9 cellular contexts compared by ENCODE assay signal in genomic region chr2:235551965-235552364, GRCh38. TPM values are rescaled to one million over a fixed set of nuclear protein-coding genes. Genes with fewer than 3 reads are reported as not detected.
DNase-seq lines count a peak whose midpoint lies in the region; ATAC-seq, FAIRE-seq and TF ChIP-seq lines count a peak whose summit lies in the region.
"Had no signal": no experiment of that assay in that cellular context is flagged by ENCODE, and none has a peak within 500 bp of the region (broad histone marks: within the 10 kb centered on the region; RNA-seq: fewer than 3 reads in every experiment).

No MANE protein-coding gene starts in this region.

- DNase-seq in A549 (ENCODE audit: low read depth in 1 of 2, low spot score in 1 of 2) (peak; percentile 70 to 78), OCI-M1 (lab: John Stamatoyannopoulos, UW) (peak; percentile 54), epithelial cell of esophagus (ENCODE audit: low read depth) (peak; percentile 34), mucosa of gallbladder (ENCODE audit: low spot score) (peak; percentile 57), T-helper 1 cell (no peak)

- 28% methylated on average over 8 of the region's 8 CpGs for WGBS in A549 (ENCODE audit: missing lambda C conversion rate)

- FAIRE-seq in A549 (lab: Jason Lieb, UNC), result no peak
- FAIRE-seq: colon had no signal

- ATAC-seq in A549 (peak; percentile 96 to 97), HG02678 (IDR thresholded peaks at IDR 0.05; ENCODE audit: unreplicated experiment) (no peak), GM18870 (IDR thresholded peaks at IDR 0.05; ENCODE audit: unreplicated experiment) (no peak)

- POLR2A ChIA-PET in A549 (lab: Yijun Ruan, JAX), result no interaction called here

- H3K4me1 ChIP-seq in A549, result peaks cover 27% of the 10 kb centered on the region

- H3K4me3 ChIP-seq in A549 (no peak overlapping the region), epithelial cell of esophagus (ENCODE audit: low read length) (no peak overlapping the region)

- peak; percentile 63 for TF ChIP-seq CTCF in A549 (IDR thresholded peaks at IDR 0.05)
- peak; percentile 29; the same call in 1 of the 2 replicates for TF ChIP-seq CTCF in GM12874 (IDR thresholded peaks at IDR 0.05; ENCODE audit: insufficient read depth, low read depth, low read length)
- peak; percentile 48 for TF ChIP-seq CTCF in epithelial cell of esophagus (IDR thresholded peaks at IDR 0.05; ENCODE audit: insufficient read depth, low read depth, low read length, missing control alignments)

- TF ChIP-seq RAD21 in A549 (conservative IDR thresholded peaks at IDR 0.05 in 1 of 2, IDR thresholded peaks at IDR 0.05 in 1 of 2), result peak; percentile 62 to 71

- no peak for TF ChIP-seq POLR2A in A549 (IDR thresholded peaks at IDR 0.05; ENCODE audit: low read length)

- TF ChIP-seq EP300 in A549 (IDR thresholded peaks at IDR 0.05), result no peak

- H3K4me2 ChIP-seq in A549, result peak overlapping the region; percentile 29; the same call in 1 of the 3 replicates

- CTCF ChIA-PET in A549 (lab: Yijun Ruan, JAX), result interaction anchor here (0.5 to 2.4 kb wide), 33 partner anchors 9 to 1014 kb away, joined by 3 to 21 read pairs (median 4); partner anchors contain the start of gene AGAP1

- no peaks in the 10 kb centered on the region for H3K9me3 ChIP-seq in A549

- peak overlapping the region in 1 of 2 experiments; percentile 43; a peak in 1 of 6 replicates for H3K27ac ChIP-seq in A549

TF ChIP-seq in A549, 52 proteins besides CTCF, POLR2A, EP300 and RAD21:
- no peak for TF ChIP-seq BHLHE40 (IDR thresholded peaks at IDR 0.05; ENCODE audit: low read depth, low read length)
- TF ChIP-seq CBX8 (IDR thresholded peaks at IDR 0.05), result no peak
- no peak for TF ChIP-seq NR3C1 (IDR thresholded peaks at IDR 0.05)
- no peak for TF ChIP-seq REST (IDR thresholded peaks at IDR 0.05)
- TF ChIP-seq, protein P1, sequence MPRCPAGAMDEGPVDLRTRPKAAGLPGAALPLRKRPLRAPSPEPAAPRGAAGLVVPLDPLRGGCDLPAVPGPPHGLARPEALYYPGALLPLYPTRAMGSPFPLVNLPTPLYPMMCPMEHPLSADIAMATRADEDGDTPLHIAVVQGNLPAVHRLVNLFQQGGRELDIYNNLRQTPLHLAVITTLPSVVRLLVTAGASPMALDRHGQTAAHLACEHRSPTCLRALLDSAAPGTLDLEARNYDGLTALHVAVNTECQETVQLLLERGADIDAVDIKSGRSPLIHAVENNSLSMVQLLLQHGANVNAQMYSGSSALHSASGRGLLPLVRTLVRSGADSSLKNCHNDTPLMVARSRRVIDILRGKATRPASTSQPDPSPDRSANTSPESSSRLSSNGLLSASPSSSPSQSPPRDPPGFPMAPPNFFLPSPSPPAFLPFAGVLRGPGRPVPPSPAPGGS (IDR thresholded peaks at IDR 0.05), result no peak
- no peak for TF ChIP-seq JUN (IDR thresholded peaks at IDR 0.05)
- TF ChIP-seq SMC3 (IDR thresholded peaks at IDR 0.05), result peak; percentile 81
- TF ChIP-seq POLR2AphosphoS2 (conservative IDR thresholded peaks at IDR 0.05; ENCODE audit: low read length), result no peak
- TF ChIP-seq ZFP36 (IDR thresholded peaks at IDR 0.05; ENCODE audit: borderline replicate concordance, partially characterized antibody), result no peak
TF ChIP-seq in A549: peak in this region for 1.

RNA-seq across cellular contexts. Expression of gene AGAP1, which starts 58.1 kb away (rescaled TPM):
- polyA plus RNA-seq in A549 (2011; rRNA removed) (21.9 and 23.9 TPM in 2 replicates), A549 (2017; fragmentation: RNase III; extraction: RNeasy Plus Mini Kit Qiagen cat#74134 plus additional on column Dnase treatment) (19.4 to 20.6 TPM (median 20.2 TPM) in 3 replicates)
- polyA plus RNA-seq in A549 (2012; cell fraction: cytosol; rRNA removed), result 25.5 and 30.7 TPM in 2 replicates
- 19.2 and 25.0 TPM in 2 replicates for polyA plus RNA-seq in A549 (2012; cell fraction: nucleus; rRNA removed)
- 52.7 and 67.8 TPM in 2 replicates for polyA minus RNA-seq in A549 (2011; rRNA and poly(A)+ RNA removed)
- 44.7 TPM for total RNA-seq in mucosa of gallbladder

Comparison
In these comparisons a context has a peak if more than half of its experiments do, and no peak if none do; other contexts are left out.
1. ATAC-seq: peak in A549 (2 of 2); none in HG02678 (single experiment) and GM18870 (single experiment).
2. DNase-seq: peak in A549 (2 of 2), OCI-M1 (single experiment), epithelial cell of esophagus (single experiment) and mucosa of gallbladder (single experiment); none in T-helper 1 cell (0 of 5).
3. Peak in every context shown above with its lines, with median percentiles within 50 percentile points of each other: CTCF ChIP-seq.